In genomic region chr4:186264660-186265059, GRCh38 we compare ENCODE assay signal across 26 cellular contexts. TPM values are rescaled to one million over a fixed set of nuclear protein-coding genes. Genes with fewer than 3 reads are reported as not detected.
"Had no signal": no experiment of that assay in that cellular context is flagged by ENCODE, and none has a peak within 500 bp of the region (broad histone marks: within the 10 kb centered on the region; RNA-seq: fewer than 3 reads in every experiment).

No MANE protein-coding gene starts in this region.

- H3K4me1 ChIP-seq: foreskin keratinocyte, right atrium auricular region, tibial nerve, uterus had no signal

- H3K27me3 ChIP-seq: foreskin keratinocyte, right atrium auricular region, tibial nerve, uterus had no signal

- H3K27ac Mint-ChIP-seq: activated naive CD4-positive, alpha-beta T cell treated with anti-CD3 and anti-CD28 coated beads for 36 hours; brain; stimulated activated naive CD8-positive, alpha-beta T cell treated with anti-CD3 and anti-CD28 coated beads, Interleukin-15, Interleukin-2, amounts not matched to agents 100 ng/mL and 50 ng/mL, for 24 hours had no signal

- H3K36me3 ChIP-seq: right atrium auricular region, uterus had no signal

- H3K27ac ChIP-seq: dorsolateral prefrontal cortex, epithelial cell of prostate, foreskin keratinocyte, right atrium auricular region, skin epidermis, tibial nerve, uterus had no signal

- H3K9me3 Mint-ChIP-seq: activated naive CD4-positive, alpha-beta T cell treated with anti-CD3 and anti-CD28 coated beads for 36 hours; activated T-cell treated with anti-CD3 and anti-CD28 coated beads, Interleukin-2, amount 50 U/mL, for 4 hours; endodermal cell; stimulated activated naive CD8-positive, alpha-beta T cell treated with anti-CD3 and anti-CD28 coated beads, Interleukin-15, Interleukin-2, amounts not matched to agents 100 ng/mL and 50 ng/mL, for 24 hours had no signal

- H3K9me3 ChIP-seq: right atrium auricular region, tibial nerve, uterus had no signal

- H3K27me3 Mint-ChIP-seq: brain, progenitor cell of endocrine pancreas had no signal

- ATAC-seq: activated CD4-positive, CD25-positive, alpha-beta regulatory T cell treated with anti-CD3 and anti-CD28 coated beads, Interleukin-2, amount 50 U/mL, for 24 hours; activated T-cell treated with anti-CD3 and anti-CD28 coated beads, Interleukin-2, amount 50 U/mL, for 4 hours; foreskin keratinocyte; left lobe of liver had no signal

- H3K36me3 Mint-ChIP-seq: brain had no signal

- DNase-seq: activated CD4-positive, alpha-beta T cell treated with anti-CD3 and anti-CD28 coated beads, Interleukin-2, amount 50 U/mL, for 1 hour; activated CD8-positive, alpha-beta memory T cell treated with anti-CD3 and anti-CD28 coated beads, Interleukin-2, amount 50 U/mL, for 4 hours; activated naive CD4-positive, alpha-beta T cell treated with anti-CD3 and anti-CD28 coated beads for 36 hours; activated T-cell treated with anti-CD3 and anti-CD28 coated beads, Interleukin-2, amount 50 U/mL, for 4 hours; caudate nucleus; dorsolateral prefrontal cortex; endodermal cell; foreskin keratinocyte; hippocampal formation; kidney; nephron progenitor cell; occipital lobe; T1000; uterus had no signal

- H3K4me3 ChIP-seq: dorsolateral prefrontal cortex, right atrium auricular region, skin epidermis, tibial nerve, uterus had no signal

- H3K4me3 Mint-ChIP-seq: activated naive CD4-positive, alpha-beta T cell treated with anti-CD3 and anti-CD28 coated beads for 36 hours; activated T-cell treated with anti-CD3 and anti-CD28 coated beads, Interleukin-2, amount 50 U/mL, for 4 hours; endodermal cell; nephron progenitor cell; stimulated activated naive CD8-positive, alpha-beta T cell treated with anti-CD3 and anti-CD28 coated beads, Interleukin-15, Interleukin-2, amounts not matched to agents 100 ng/mL and 50 ng/mL, for 24 hours had no signal

RNA-seq across cellular contexts. Expression of gene F11, which starts 1.3 kb away (rescaled TPM):
- total RNA-seq: activated naive CD4-positive, alpha-beta T cell treated with anti-CD3 and anti-CD28 coated beads for 36 hours; activated T-cell treated with anti-CD3 and anti-CD28 coated beads, Interleukin-2, amount 50 U/mL, for 4 hours; endodermal cell; fibroblast of lung; foreskin keratinocyte; lung microvascular endothelial cell; myocyte; occipital lobe; right atrium auricular region had no signal
- polyA plus RNA-seq: fibroblast of lung, foreskin keratinocyte had no signal

RNA-seq across cellular contexts. Expression of gene KLKB1, which starts 37.4 kb away (rescaled TPM):
- total RNA-seq: activated naive CD4-positive, alpha-beta T cell treated with anti-CD3 and anti-CD28 coated beads for 36 hours; foreskin keratinocyte; myocyte; progenitor cell of endocrine pancreas had no signal
- polyA plus RNA-seq: foreskin keratinocyte had no signal
